Comparison of ENCODE assay signal across 10 cellular contexts in genomic region chr3:71537211-71537611, GRCh38. TPM values are rescaled to one million over a fixed set of nuclear protein-coding genes. Genes with fewer than 3 reads are reported as not detected.
DNase-seq lines count a peak whose midpoint lies in the region; ATAC-seq and TF ChIP-seq lines count a peak whose summit lies in the region.
"Had no signal": no experiment of that assay in that cellular context is flagged by ENCODE, and none has a peak within 500 bp of the region (broad histone marks: within the 10 kb centered on the region; RNA-seq: fewer than 3 reads in every experiment).

No MANE protein-coding gene starts in this region.

- intact Hi-C loops in PC-3 (cut with micrococcal nuclease) = loop anchor here (2.0 kb wide), 1 partner anchor 32 kb away; no protein-coding TSS in a partner anchor

- no peaks in the 10 kb centered on the region for H4K20me1 ChIP-seq in PC-3 (ENCODE audit: low read length)

- H3K36me3 Mint-ChIP-seq in nephron progenitor cell (ENCODE audit: low read depth) = peaks cover 36% of the 10 kb centered on the region

- H3F3A ChIP-seq in PC-3 (ENCODE audit: low read length, unreplicated experiment) = peaks cover 9% of the 10 kb centered on the region

- peaks cover 3% of the 10 kb centered on the region for H3K9me3 Mint-ChIP-seq in nephron progenitor cell

- peak overlapping the region; percentile 56 for H3K4me2 ChIP-seq in PC-3 (ENCODE audit: low read length)

- no peaks in the 10 kb centered on the region for H3K79me2 ChIP-seq in PC-3 (ENCODE audit: low read length)

- no peak overlapping the region for H3K4me3 Mint-ChIP-seq in nephron progenitor cell

- DNase-seq in BJ (ENCODE audit: low read depth) = peak; percentile 74
- peak; percentile 78 for DNase-seq in PC-3
- no peak for DNase-seq in epithelial cell of prostate (ENCODE audit: low read depth, low spot score)
- peak; percentile 52 for DNase-seq in nephron progenitor cell
- DNase-seq in NCI-H526 (lab: John Stamatoyannopoulos, UW) = no peak
- DNase-seq: activated CD4-positive, alpha-beta T cell treated with anti-CD3 and anti-CD28 coated beads, Interleukin-2, amount 50 U/mL, for 1 hour; body of pancreas had no signal

- no peak overlapping the region for H3K9ac ChIP-seq in PC-3 (ENCODE audit: low read length)

- H3K36me3 ChIP-seq in BJ (ENCODE audit: control insufficient read depth, insufficient read depth, low read length) = no peaks in the 10 kb centered on the region
- no peaks in the 10 kb centered on the region for H3K36me3 ChIP-seq in PC-3 (ENCODE audit: low read depth, low read length)

- TF ChIP-seq CTCF in BJ (IDR thresholded peaks at IDR 0.05; ENCODE audit: insufficient read depth, low read depth, low read length) (no peak), PC-3 (conservative IDR thresholded peaks at IDR 0.05; ENCODE audit: low read depth, low read length) (no peak), nephron progenitor cell (IDR thresholded peaks at IDR 0.05) (no peak)

- H2AFZ ChIP-seq in PC-3 (ENCODE audit: low read length) = no peak overlapping the region

- no TSS peak for BruUV-seq in PC-3 (replicated peaks; lab: Mats Ljungman, UMichigan)

- H3K27ac ChIP-seq in PC-3 (ENCODE audit: low read length) (peak overlapping the region; percentile 23), epithelial cell of prostate (peak overlapping the region; percentile 58)
- H3K27ac ChIP-seq: body of pancreas had no signal

- no peaks in the 10 kb centered on the region for H3K9me3 ChIP-seq in PC-3 (ENCODE audit: low read length)
- H3K9me3 ChIP-seq: body of pancreas had no signal

- H3K27me3 ChIP-seq in BJ (ENCODE audit: control insufficient read depth, insufficient read depth, low read length) (no peaks in the 10 kb centered on the region), PC-3 (ENCODE audit: low read length) (no peaks in the 10 kb centered on the region)
- H3K27me3 ChIP-seq: body of pancreas had no signal

- H3K4me1 ChIP-seq in PC-3 (ENCODE audit: insufficient read depth, low read length) = peaks cover 52% of the 10 kb centered on the region

- H3K27ac Mint-ChIP-seq in nephron progenitor cell = peak overlapping the region; percentile 68

- H3K4me3 ChIP-seq in BJ (ENCODE audit: low read depth, low read length) = no peak overlapping the region
- no peak overlapping the region for H3K4me3 ChIP-seq in PC-3 (ENCODE audit: low read length)
- H3K4me3 ChIP-seq: body of pancreas had no signal

- POLR2A ChIA-PET in BJ (lab: Charles Lee) = no interaction called here
- POLR2A ChIA-PET in PC-3 (lab: Charles Lee; ENCODE audit: unreplicated experiment) = no interaction called here

- ATAC-seq in PC-3 (peak; percentile 3; the same call in 1 of the 2 replicates), GM18498 (IDR thresholded peaks at IDR 0.05; ENCODE audit: unreplicated experiment) (no peak), HG02981 (IDR thresholded peaks at IDR 0.05; ENCODE audit: unreplicated experiment) (no peak), GM19455 (IDR thresholded peaks at IDR 0.05; ENCODE audit: unreplicated experiment) (no peak)
- ATAC-seq: body of pancreas had no signal

- no peaks in the 10 kb centered on the region for H3K9me2 ChIP-seq in PC-3 (replicated peaks; ENCODE audit: low read length)

- H3K4me1 Mint-ChIP-seq in nephron progenitor cell = peaks cover 62% of the 10 kb centered on the region

- H3K27me3 Mint-ChIP-seq in nephron progenitor cell (ENCODE audit: low read depth, poor library complexity) = peaks cover 9% of the 10 kb centered on the region

- CTCF ChIA-PET in BJ (lab: Yijun Ruan, JAX) (interaction anchor here (1.3 kb wide), 3 partner anchors 9 to 79 kb away, joined by 3 to 4 read pairs (median 3); no protein-coding TSS in a partner anchor), PC-3 (lab: Charles Lee) (interaction anchor here (0.5 kb wide), 1 partner anchor 99 kb away, joined by 4 read pairs; no protein-coding TSS in a partner anchor)

RNA-seq across cellular contexts. Expression of gene FOXP1, which starts 46.3 kb away (rescaled TPM):
- 32.3 and 37.0 TPM in 2 replicates for polyA plus RNA-seq in BJ (2011; rRNA removed)
- 101 and 120 TPM in 2 replicates for polyA minus RNA-seq in BJ (2011; rRNA and poly(A)+ RNA removed)
- 35.3 and 36.0 TPM in 2 replicates for total RNA-seq in PC-3 (2014; rRNA removed)

Comparison
In these comparisons a context has a peak if more than half of its experiments do, and no peak if none do; other contexts are left out.
1. DNase-seq: peak in BJ (single experiment), PC-3 (single experiment) and nephron progenitor cell (single experiment); none in epithelial cell of prostate (single experiment) and NCI-H526 (0 of 2).